1 cellular context compared by ENCODE assay signal in genomic region chr16:46757339-46758050, GRCh38.
TF ChIP-seq lines count a peak whose summit lies in the region.

No MANE protein-coding gene starts in this region.

TF ChIP-seq in K562, 482 proteins besides CTCF, POLR2A, EP300 and RAD21 (continued from another document):
- TF ChIP-seq RREB1 (CRISPR knock-in tag; IDR thresholded peaks at IDR 0.05) (0 out of 2 replicates have a peak, but pooled peaks have one; percentile 53), TFAP4 (CRISPR knock-in tag; IDR thresholded peaks at IDR 0.05; ENCODE audit: borderline replicate concordance) (peak; percentile 18; the same call in 1 of the 2 replicates), TAL1 (IDR thresholded peaks at IDR 0.05) (0 out of 2 replicates have a peak, but pooled peaks have one; percentile 6), CBFA2T2 (conservative IDR thresholded peaks at IDR 0.05) (peak; percentile 47; the same call in 1 of the 2 replicates), ZNF561 (CRISPR knock-in tag; conservative IDR thresholded peaks at IDR 0.05) (no peak), JUNB (CRISPR knock-in tag; conservative IDR thresholded peaks at IDR 0.05) (no peak), KDM2B (CRISPR knock-in tag; IDR thresholded peaks at IDR 0.05) (no peak), RFX5 (IDR thresholded peaks at IDR 0.05; ENCODE audit: low read depth, low read length) (no peak), CTBP1 (IDR thresholded peaks at IDR 0.05; ENCODE audit: borderline replicate concordance) (peak; percentile 85), YBX1 (IDR thresholded peaks at IDR 0.05) (no peak), RCOR1 (IDR thresholded peaks at IDR 0.05; ENCODE audit: borderline replicate concordance in 1 of 2, low read depth in 2 of 2, low read length in 2 of 2) (peak in 1 of 2 experiments; percentile 80; a peak in 2 of 4 replicates), ARID1B (IDR thresholded peaks at IDR 0.05) (peak; percentile 24; the same call in 1 of the 2 replicates), KDM1A (IDR thresholded peaks at IDR 0.05) (0 out of 4 replicates have a peak, but pooled peaks of 1 of the 2 experiments have one; percentile 26), SUPT5H (IDR thresholded peaks at IDR 0.05) (no peak), GABPA (tag; conservative IDR thresholded peaks at IDR 0.05; ENCODE audit: low read depth) (0 out of 2 replicates have a peak, but pooled peaks have one; percentile 20)
